Comparison of ENCODE assay signal across 24 cellular contexts in the genomic region with DNA sequence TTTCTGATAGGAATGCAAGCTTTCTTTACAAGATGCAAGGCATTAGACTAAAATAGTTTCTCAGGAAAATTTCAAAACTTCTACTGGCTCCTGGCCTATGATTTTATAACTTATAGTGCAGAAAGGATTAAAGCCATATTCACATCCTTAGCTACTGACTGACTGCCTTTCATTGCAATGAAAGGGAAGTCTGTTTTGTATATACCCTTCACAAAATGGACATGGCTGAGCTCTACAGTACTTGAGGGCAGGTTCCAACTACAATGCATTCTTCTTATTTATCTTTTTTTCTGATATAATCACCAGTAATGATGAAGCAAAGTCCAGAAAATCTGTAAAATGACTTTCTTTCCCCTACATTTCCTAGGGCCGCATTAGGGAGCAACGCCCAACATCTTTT.
"Had no signal": no experiment of that assay in that cellular context is flagged by ENCODE, and none has a peak within 500 bp of the region (broad histone marks: within the 10 kb centered on the region; RNA-seq: fewer than 3 reads in every experiment).

No MANE protein-coding gene starts in this region.

- H3K4me3 Mint-ChIP-seq: dendritic cell treated with granulocyte-macrophage colony-stimulating factor and Interleukin-4, amounts not matched to agents 40 ng/mL and 50 ng/mL, for 4 days; effector memory CD8-positive, alpha-beta T cell; endodermal cell had no signal

- DNase-seq: colonic mucosa; cortex of kidney; dermis blood vessel endothelial cell; dorsolateral prefrontal cortex; effector CD4-positive, alpha-beta T cell; effector CD8-positive, alpha-beta T cell; effector memory CD4-positive, alpha-beta T cell; effector memory CD8-positive, alpha-beta T cell; endodermal cell; erythroblast; esophagus squamous epithelium; foreskin fibroblast; foreskin keratinocyte; gastrocnemius medialis; glutamatergic neuron; head of caudate nucleus; heart left ventricle; heart right ventricle had no signal

- ATAC-seq: effector memory CD8-positive, alpha-beta T cell; esophagus mucosa; gastrocnemius medialis; gastroesophageal sphincter; heart left ventricle; heart right ventricle had no signal

- H3K9me3 ChIP-seq: colonic mucosa, esophagus muscularis mucosa, esophagus squamous epithelium, gastrocnemius medialis, gastroesophageal sphincter, heart left ventricle, heart right ventricle had no signal

- H3K36me3 ChIP-seq: colonic mucosa, esophagus muscularis mucosa, esophagus squamous epithelium, gastrocnemius medialis, gastroesophageal sphincter, heart left ventricle, heart right ventricle had no signal

- H3K27ac Mint-ChIP-seq: dendritic cell treated with granulocyte-macrophage colony-stimulating factor and Interleukin-4, amounts not matched to agents 40 ng/mL and 50 ng/mL, for 4 days; effector memory CD8-positive, alpha-beta T cell; endodermal cell had no signal

- H3K4me1 ChIP-seq: colonic mucosa, esophagus squamous epithelium, foreskin keratinocyte, gastroesophageal sphincter had no signal

- H3K27me3 ChIP-seq: colonic mucosa, dorsolateral prefrontal cortex, esophagus muscularis mucosa, esophagus squamous epithelium, foreskin keratinocyte, gastrocnemius medialis, gastroesophageal sphincter, heart left ventricle, heart right ventricle had no signal

- H3K9me3 Mint-ChIP-seq: dendritic cell treated with granulocyte-macrophage colony-stimulating factor and Interleukin-4, amounts not matched to agents 40 ng/mL and 50 ng/mL, for 4 days; endodermal cell had no signal

- H3K4me3 ChIP-seq: colonic mucosa, coronary artery, dorsolateral prefrontal cortex, esophagus muscularis mucosa, esophagus squamous epithelium, gastrocnemius medialis, gastroesophageal sphincter, heart left ventricle, heart right ventricle had no signal

- H3K27ac ChIP-seq: colonic mucosa, coronary artery, dorsolateral prefrontal cortex, epithelial cell of prostate, esophagus muscularis mucosa, esophagus squamous epithelium, foreskin keratinocyte, gastrocnemius medialis, gastroesophageal sphincter, heart left ventricle, heart right ventricle had no signal

- H3K27me3 Mint-ChIP-seq: dendritic cell treated with granulocyte-macrophage colony-stimulating factor and Interleukin-4, amounts not matched to agents 40 ng/mL and 50 ng/mL, for 4 days; effector memory CD8-positive, alpha-beta T cell had no signal
